Comparison of ENCODE assay signal across 1 cellular context in genomic region chr17:64004218-64004770, GRCh38.
TF ChIP-seq lines count a peak whose summit lies in the region.

No MANE protein-coding gene starts in this region.

TF ChIP-seq in endothelial cell of umbilical vein, 7 proteins besides CTCF, POLR2A, EP300 and RAD21:
- TF ChIP-seq EZH2 (IDR thresholded peaks at IDR 0.05; ENCODE audit: borderline replicate concordance, low read depth, low read length, severe bottlenecking) (no peak), GATA2 (IDR thresholded peaks at IDR 0.05; ENCODE audit: insufficient read depth, insufficient read length, low read depth, low read length) (no peak), MYC (IDR thresholded peaks at IDR 0.05; ENCODE audit: low read depth, low read length) (no peak), POLR2AphosphoS5 (IDR thresholded peaks at IDR 0.05; ENCODE audit: insufficient read depth, low read depth, low read length) (no peak), FOS (IDR thresholded peaks at IDR 0.05; ENCODE audit: borderline replicate concordance, insufficient read depth, low read length) (no peak), JUN (IDR thresholded peaks at IDR 0.05; ENCODE audit: borderline replicate concordance, insufficient read depth, insufficient read length, low read depth) (no peak)
- TF ChIP-seq, protein P1, sequence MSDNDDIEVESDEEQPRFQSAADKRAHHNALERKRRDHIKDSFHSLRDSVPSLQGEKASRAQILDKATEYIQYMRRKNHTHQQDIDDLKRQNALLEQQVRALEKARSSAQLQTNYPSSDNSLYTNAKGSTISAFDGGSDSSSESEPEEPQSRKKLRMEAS (IDR thresholded peaks at IDR 0.05; ENCODE audit: insufficient read depth, insufficient read length), result no peak
